ENCODE assay signal across 21 cellular contexts in the genomic region with DNA sequence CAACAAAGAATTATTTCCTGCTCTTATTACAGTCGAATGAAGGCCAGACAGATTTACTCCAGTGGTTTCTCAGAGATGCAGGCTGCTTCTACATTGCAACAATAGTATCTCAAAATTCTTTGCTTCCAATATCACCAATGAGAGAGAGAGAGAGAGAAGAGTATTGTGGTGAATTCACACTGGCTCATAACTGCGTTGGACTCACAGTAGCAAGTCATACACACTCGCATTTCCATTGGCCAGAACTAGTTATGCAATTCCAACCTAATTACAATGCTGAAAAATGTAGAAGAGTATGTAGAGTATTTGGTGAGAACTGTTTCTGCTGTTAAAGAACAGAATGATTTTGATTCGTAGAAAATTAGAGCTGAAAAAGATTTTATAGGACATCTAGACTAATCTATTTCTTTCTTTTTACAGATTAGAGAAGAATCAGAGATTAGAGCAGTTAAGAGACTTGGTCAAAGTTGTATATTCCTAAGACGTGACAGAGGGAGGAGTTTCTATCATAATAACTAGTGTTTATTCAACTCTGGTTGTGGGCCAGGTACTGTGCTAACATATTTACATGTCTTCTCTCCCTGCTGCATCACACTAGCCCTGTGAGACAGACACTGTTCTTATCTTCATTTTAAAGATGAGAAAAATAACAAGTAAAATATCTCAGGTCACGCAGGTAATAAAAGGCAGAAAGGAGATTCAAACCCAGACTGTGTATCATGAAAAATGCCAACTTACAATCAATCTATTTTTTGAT. TPM values are rescaled to one million over a fixed set of nuclear protein-coding genes. Genes with fewer than 3 reads are reported as not detected.
A peak's percentile ranks its signal among the peaks of the same experiment; 100 is the strongest.
DNase-seq lines count a peak whose midpoint lies in the region; ATAC-seq, FAIRE-seq and TF ChIP-seq lines count a peak whose summit lies in the region.
"Had no signal": no experiment of that assay in that cellular context is flagged by ENCODE, and none has a peak within 500 bp of the region (broad histone marks: within the 10 kb centered on the region; RNA-seq: fewer than 3 reads in every experiment).

No MANE protein-coding gene starts in this region.

- H3K4me3 Mint-ChIP-seq in HFFc6 (no peak overlapping the region), astrocyte (ENCODE audit: unreplicated experiment) (no peak overlapping the region)
- H3K4me3 Mint-ChIP-seq in activated naive CD8-positive, alpha-beta T cell treated with anti-CD3 and anti-CD28 coated beads for 36 hours = no peak overlapping the region

- intact Hi-C loops in left lung (cut with DNase I) = no loop called here

- DNase-seq in HFFc6 = peak; percentile 29
- DNase-seq in astrocyte (ENCODE audit: low read depth) = peak; percentile 6
- DNase-seq in left lung = no peak
- no peak for DNase-seq in activated naive CD8-positive, alpha-beta T cell treated with anti-CD3 and anti-CD28 coated beads for 36 hours
- no peak for DNase-seq in activated CD4-positive, alpha-beta T cell treated with anti-CD3 and anti-CD28 coated beads, Interleukin-2, amount 50 U/mL, for 48 hours
- DNase-seq: activated CD4-positive, alpha-beta T cell treated with anti-CD3 and anti-CD28 coated beads for 48 hours; activated naive CD4-positive, alpha-beta T cell; C1 segment of cervical spinal cord; DMS 273 treated with DMSO at 0.1 percent for 48 hours; islet precursor cell; KBM-7; NCI-H1092 treated with DMSO at 0.1 percent for 48 hours; NCI-H2107; PC-9; stimulated activated CD4-positive, alpha-beta T cell treated with anti-CD3 and anti-CD28 coated beads, Interleukin-4, amount 100 ng/mL, for 1 hour; T1000 had no signal

- H3K36me3 Mint-ChIP-seq in HFFc6 (ENCODE audit: low read depth) = no peaks in the 10 kb centered on the region
- H3K36me3 Mint-ChIP-seq in astrocyte (ENCODE audit: low read depth, unreplicated experiment) = no peaks in the 10 kb centered on the region
- no peaks in the 10 kb centered on the region for H3K36me3 Mint-ChIP-seq in activated naive CD8-positive, alpha-beta T cell treated with anti-CD3 and anti-CD28 coated beads for 36 hours

- peak; percentile 77 for ATAC-seq in left lung
- ATAC-seq in GM18858 (IDR thresholded peaks at IDR 0.05; ENCODE audit: unreplicated experiment) = no peak
- ATAC-seq: SK-N-SH treated with all-trans-retinoic acid at 6 μM for 48 hours had no signal

- H3K4me1 ChIP-seq in astrocyte (ENCODE audit: insufficient read depth, low read length) (no peaks in the 10 kb centered on the region), left lung (peaks cover 0 to 13% of the 10 kb centered on the region in 2 donors), stomach smooth muscle (ENCODE audit: control insufficient read depth, insufficient read depth, low read length) (peaks cover 12% of the 10 kb centered on the region)

- no peak overlapping the region for H3K4me2 ChIP-seq in astrocyte (ENCODE audit: low read length)
- H3K4me2 ChIP-seq: PC-9 had no signal

- no peak overlapping the region for H3K4me3 ChIP-seq in astrocyte (ENCODE audit: insufficient read depth, low read depth, low read length)
- H3K4me3 ChIP-seq in left lung = no peak overlapping the region
- no peak overlapping the region for H3K4me3 ChIP-seq in stomach smooth muscle (ENCODE audit: low read length in 2 of 2)
- H3K4me3 ChIP-seq: PC-9 had no signal

- H3K79me2 ChIP-seq in astrocyte (ENCODE audit: insufficient read depth, low read length) = no peaks in the 10 kb centered on the region

- no peaks in the 10 kb centered on the region; the same call in 1 of the 2 replicates for H3K9me3 Mint-ChIP-seq in HFFc6
- H3K9me3 Mint-ChIP-seq in astrocyte (ENCODE audit: unreplicated experiment) = peaks cover 4% of the 10 kb centered on the region
- peaks cover 2% of the 10 kb centered on the region for H3K9me3 Mint-ChIP-seq in activated naive CD8-positive, alpha-beta T cell treated with anti-CD3 and anti-CD28 coated beads for 36 hours

- H3K27ac Mint-ChIP-seq in HFFc6 (no peak overlapping the region), astrocyte (ENCODE audit: unreplicated experiment) (no peak overlapping the region)
- H3K27ac Mint-ChIP-seq in activated naive CD8-positive, alpha-beta T cell treated with anti-CD3 and anti-CD28 coated beads for 36 hours = no peak overlapping the region

- H3K9ac ChIP-seq in astrocyte (ENCODE audit: low read length) (no peak overlapping the region), stomach smooth muscle (ENCODE audit: low read length in 2 of 2) (peak overlapping the region in 1 of 2 donors; percentile 23)

- H3K27ac ChIP-seq in astrocyte (ENCODE audit: low read depth, low read length) (no peak overlapping the region), left lung (peak overlapping the region in 1 of 2 donors; percentile 13), stomach smooth muscle (ENCODE audit: low read length) (peak overlapping the region; percentile 82)
- H3K27ac ChIP-seq: neutrophil, PC-9 had no signal

- no peak overlapping the region for H2AFZ ChIP-seq in astrocyte (ENCODE audit: low read depth, low read length)
- H2AFZ ChIP-seq: PC-9 had no signal

- H3K27me3 ChIP-seq in astrocyte (ENCODE audit: insufficient read depth, low read length) = no peaks in the 10 kb centered on the region
- H3K27me3 ChIP-seq in left lung = no peaks in the 10 kb centered on the region
- no peaks in the 10 kb centered on the region for H3K27me3 ChIP-seq in stomach smooth muscle (ENCODE audit: control insufficient read depth in 1 of 2, insufficient read depth in 2 of 2, low read length in 2 of 2)
- H3K27me3 ChIP-seq: neutrophil had no signal

- H4K20me1 ChIP-seq in astrocyte (ENCODE audit: insufficient read depth, low read length) = no peaks in the 10 kb centered on the region

- H3K9me3 ChIP-seq in astrocyte (ENCODE audit: insufficient read depth, low read depth, low read length) (no peaks in the 10 kb centered on the region), left lung (no peaks in the 10 kb centered on the region), stomach smooth muscle (ENCODE audit: control insufficient read depth in 2 of 2, low read length in 2 of 2) (no peaks in the 10 kb centered on the region)
- H3K9me3 ChIP-seq: neutrophil had no signal

- TF ChIP-seq CTCF in HFFc6 (IDR thresholded peaks at IDR 0.05) (no peak), astrocyte (IDR thresholded peaks at IDR 0.05; ENCODE audit: insufficient read depth, low read depth, low read length) (no peak), left lung (IDR thresholded peaks at IDR 0.05) (no peak)

- H3K36me3 ChIP-seq in astrocyte (ENCODE audit: insufficient read depth, low read length) (no peaks in the 10 kb centered on the region), left lung (no peaks in the 10 kb centered on the region), stomach smooth muscle (ENCODE audit: control insufficient read depth in 2 of 2, insufficient read depth in 2 of 2, low read length in 2 of 2) (no peaks in the 10 kb centered on the region)
- H3K36me3 ChIP-seq: neutrophil had no signal

- no peak for FAIRE-seq in astrocyte (lab: Jason Lieb, UNC)
- FAIRE-seq: H54 had no signal

- H3K4me1 Mint-ChIP-seq in HFFc6 (ENCODE audit: low read depth) (no peaks in the 10 kb centered on the region), astrocyte (ENCODE audit: low read depth, unreplicated experiment) (peaks cover 2% of the 10 kb centered on the region)
- no peaks in the 10 kb centered on the region for H3K4me1 Mint-ChIP-seq in activated naive CD8-positive, alpha-beta T cell treated with anti-CD3 and anti-CD28 coated beads for 36 hours

- H3K27me3 Mint-ChIP-seq in HFFc6 (ENCODE audit: insufficient read depth) (no peaks in the 10 kb centered on the region), astrocyte (ENCODE audit: low read depth, unreplicated experiment) (no peaks in the 10 kb centered on the region)
- H3K27me3 Mint-ChIP-seq in activated naive CD8-positive, alpha-beta T cell treated with anti-CD3 and anti-CD28 coated beads for 36 hours = no peaks in the 10 kb centered on the region

RNA-seq across cellular contexts. Expression of gene PDK4, which starts 34.6 kb away (rescaled TPM):
- total RNA-seq in HFFc6 (2021; fragmentation: NEBNext Ultra II Directional; extraction: Animal tissue kit (Norgen Biotek cat#: 25700)) = not detected
- 0.29 and 0.34 TPM in 2 replicates for total RNA-seq in astrocyte
- 10 to 100 TPM; 26.0 to 56.6 TPM for total RNA-seq in left lung
- not detected for total RNA-seq in activated naive CD8-positive, alpha-beta T cell treated with anti-CD3 and anti-CD28 coated beads for 36 hours

Comparison
In these comparisons a context has a peak if more than half of its experiments do, and no peak if none do; other contexts are left out.
1. DNase-seq: peak in HFFc6 (single experiment) and astrocyte (single experiment); none in left lung (0 of 2), activated naive CD8-positive, alpha-beta T cell treated with anti-CD3 and anti-CD28 coated beads for 36 hours (single experiment) and activated CD4-positive, alpha-beta T cell treated with anti-CD3 and anti-CD28 coated beads, Interleukin-2, amount 50 U/mL, for 48 hours (0 of 2).
2. RNA of gene PDK4, which starts 34.6 kb away (total RNA-seq): 26.0 to 56.6 TPM in left lung; 0.29 to 0.34 TPM in astrocyte, not detected in HFFc6 and not detected in activated naive CD8-positive, alpha-beta T cell treated with anti-CD3 and anti-CD28 coated beads for 36 hours; every median in the first group is over 10 times any median in the second.